Comparison of ENCODE assay signal across 18 cellular contexts in the genomic region with DNA sequence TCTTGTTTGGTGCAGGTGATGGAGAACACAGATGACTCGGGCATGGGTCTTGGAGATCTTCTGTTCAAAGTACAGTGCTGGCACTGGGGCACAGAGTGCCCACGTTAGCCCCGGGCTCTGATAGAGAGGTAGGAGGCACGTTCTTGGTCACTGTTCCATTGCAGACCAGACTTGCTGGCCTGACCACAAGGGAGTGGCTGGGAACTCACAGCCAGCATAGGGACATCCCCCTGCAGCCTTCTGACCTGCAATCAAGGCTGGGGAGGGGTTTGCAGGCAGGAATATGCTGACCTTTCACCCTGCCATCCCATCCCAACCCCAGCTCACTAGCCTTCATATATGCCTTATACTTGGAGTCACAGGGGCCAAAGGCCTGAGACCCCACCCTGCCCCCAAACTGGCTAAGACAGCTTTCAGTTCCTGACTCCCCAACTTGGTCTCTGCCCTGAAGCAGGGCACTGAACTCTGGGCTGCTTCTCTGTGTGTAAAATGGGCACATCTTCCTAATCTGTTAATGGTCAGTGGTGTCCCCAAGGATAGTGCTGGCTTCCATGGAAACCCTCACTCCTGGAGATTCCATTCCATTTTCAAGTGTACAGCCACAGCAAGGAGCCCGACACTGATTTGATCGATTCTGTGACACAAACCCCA. TPM values are rescaled to one million over a fixed set of nuclear protein-coding genes. Genes with fewer than 3 reads are reported as not detected.
A peak's percentile ranks its signal among the peaks of the same experiment; 100 is the strongest.
DNase-seq lines count a peak whose midpoint lies in the region; ATAC-seq, FAIRE-seq and TF ChIP-seq lines count a peak whose summit lies in the region.
"Had no signal": no experiment of that assay in that cellular context is flagged by ENCODE, and none has a peak within 500 bp of the region (broad histone marks: within the 10 kb centered on the region; RNA-seq: fewer than 3 reads in every experiment).

No MANE protein-coding gene starts in this region.

- H4K20me1 ChIP-seq in GM12878 (ENCODE audit: control insufficient read depth, insufficient read depth), result 0 out of 2 replicates have a peak, but pooled peaks cover 4% of the 10 kb centered on the region

- SMC1A ChIA-PET in GM12878 (lab: Charles Lee; ENCODE audit: uncharacterized antibody, unreplicated experiment), result no interaction called here

- H3K4me1 ChIP-seq in A549, result peaks cover 5% of the 10 kb centered on the region; the same call in 2 of the 3 replicates
- H3K4me1 ChIP-seq in GM12878 (ENCODE audit: control insufficient read depth, insufficient read depth, low read length), result peaks cover 15% of the 10 kb centered on the region

- no peaks in the 10 kb centered on the region for H3K27me3 Mint-ChIP-seq in T-cell
- H3K27me3 Mint-ChIP-seq: dendritic cell treated with granulocyte-macrophage colony-stimulating factor and Interleukin-4, amounts not matched to agents 40 ng/mL and 50 ng/mL, for 4 days had no signal

- BruUV-seq in GM12878 (replicated peaks; lab: Mats Ljungman, UMichigan), result no TSS peak

- H3K36me3 ChIP-seq in GM12878 (ENCODE audit: control insufficient read depth in 2 of 2, insufficient read depth in 2 of 2, low read length in 1 of 2), result peaks cover 36 to 42% of the 10 kb centered on the region in 2 experiments

- no peak overlapping the region for H3K27ac Mint-ChIP-seq in T-cell
- H3K27ac Mint-ChIP-seq: dendritic cell treated with granulocyte-macrophage colony-stimulating factor and Interleukin-4, amounts not matched to agents 40 ng/mL and 50 ng/mL, for 4 days had no signal

- H3K4me3 ChIP-seq in A549 (no peak overlapping the region), GM12878 (no peak overlapping the region), lower leg skin (ENCODE audit: low read depth, poor library complexity, severe bottlenecking) (no peak overlapping the region)
- H3K4me3 ChIP-seq: transverse colon had no signal

- H3K9me3 ChIP-seq in A549, result no peaks in the 10 kb centered on the region
- no peaks in the 10 kb centered on the region for H3K9me3 ChIP-seq in GM12878 (replicated peaks; ENCODE audit: control insufficient read depth, insufficient read depth, low read length)
- H3K9me3 ChIP-seq: transverse colon had no signal

- H3K4me2 ChIP-seq in A549 (no peak overlapping the region), GM12878 (ENCODE audit: control insufficient read depth, insufficient read depth) (no peak overlapping the region)

- CTCF ChIA-PET in A549 (lab: Yijun Ruan, JAX), result interaction anchor here (0.9 to 7.3 kb wide), 6 partner anchors 7 to 55 kb away, joined by 3 to 75 read pairs (median 4); partner anchors contain the start of genes CAPN1, FAU, MRPL49 and SYVN1
- CTCF ChIA-PET in GM12878 (lab: Yijun Ruan, JAX), result interaction anchor here (0.8 to 2.7 kb wide), 2 partner anchors 9 to 188 kb away, joined by 3 to 7 read pairs; partner anchors contain the start of genes CDC42EP2 and ZNHIT2
- CTCF ChIA-PET in T-cell (lab: Charles Lee), result no interaction called here

- TF ChIP-seq CTCF in A549 (IDR thresholded peaks at IDR 0.05) (no peak), GM12878 (IDR thresholded peaks at IDR 0.05 in 2 of 3, conservative IDR thresholded peaks at IDR 0.05 in 1 of 3; ENCODE audit: control insufficient read depth in 2 of 3, extremely low read depth in 1 of 3, insufficient read depth in 1 of 3, low read depth in 3 of 3, low read length in 3 of 3) (no peak), lower leg skin (IDR thresholded peaks at IDR 0.05) (no peak)

- H3K27me3 ChIP-seq in GM12878 (replicated peaks in 1 of 2; ENCODE audit: control insufficient read depth in 2 of 2, insufficient read depth in 2 of 2, low read length in 1 of 2), result no peaks in the 10 kb centered on the region
- H3K27me3 ChIP-seq: transverse colon had no signal

- no peaks in the 10 kb centered on the region for H3K9me3 Mint-ChIP-seq in T-cell
- H3K9me3 Mint-ChIP-seq: dendritic cell treated with granulocyte-macrophage colony-stimulating factor and Interleukin-4, amounts not matched to agents 40 ng/mL and 50 ng/mL, for 4 days had no signal

- intact Hi-C loops in GM12878 (cut with micrococcal nuclease; ENCODE audit: unreplicated experiment) (no loop called here), lower leg skin (cut with DNase I; ENCODE audit: low total_unique reads) (no loop called here)

- no peak overlapping the region for H2AFZ ChIP-seq in GM12878 (ENCODE audit: control insufficient read depth, low read depth, low read length)

- 95% methylated on average over 6 of the region's 6 CpGs for WGBS in A549 (ENCODE audit: missing lambda C conversion rate)
- WGBS in GM12878 (ENCODE audit: insufficient coverage, insufficient replicate concordance, low lambda C conversion rate, missing lambda C conversion rate), result 39% methylated on average over 6 of the region's 6 CpGs
- WGBS in lower leg skin, 2 donors, result 60 to 77% methylated on average over 5 to 6 of the region's 6 CpGs

- TF ChIP-seq RAD21 in A549 (conservative IDR thresholded peaks at IDR 0.05 in 1 of 2, IDR thresholded peaks at IDR 0.05 in 1 of 2) (no peak), GM12878 (IDR thresholded peaks at IDR 0.05; ENCODE audit: insufficient read depth, low read depth, low read length) (no peak)

- RAD21 ChIA-PET in GM12878 (lab: Charles Lee; ENCODE audit: unreplicated experiment), result no interaction called here

- DNase-seq in A549 (ENCODE audit: low read depth in 1 of 2, low spot score in 1 of 2) (no peak), GM12878 (ENCODE audit: low read depth, low spot score) (no peak), lower leg skin (ENCODE audit: low spot score in 2 of 2) (no peak), NCI-H69 (lab: John Stamatoyannopoulos, UW) (no peak), T-cell (no peak)
- DNase-seq: activated naive CD4-positive, alpha-beta T cell; head of caudate nucleus; islet precursor cell; NCI-H1694 treated with DMSO at 0.1 percent for 48 hours; nucleus accumbens; stimulated activated CD4-positive, alpha-beta T cell treated with anti-CD3 and anti-CD28 coated beads, Interleukin-2, amount 100 ng/mL, for 48 hours; SW 1271; transverse colon had no signal

- peaks cover 29% of the 10 kb centered on the region for H3K79me2 ChIP-seq in GM12878 (ENCODE audit: control insufficient read depth, insufficient read depth, low read length)

- H3K4me3 Mint-ChIP-seq in T-cell, result no peak overlapping the region
- H3K4me3 Mint-ChIP-seq: dendritic cell treated with granulocyte-macrophage colony-stimulating factor and Interleukin-4, amounts not matched to agents 40 ng/mL and 50 ng/mL, for 4 days had no signal

- H3K27ac ChIP-seq in A549 (no peak overlapping the region), GM12878 (ENCODE audit: control insufficient read depth, insufficient read depth) (no peak overlapping the region)
- H3K27ac ChIP-seq: transverse colon had no signal

- TF ChIP-seq POLR2A in A549 (IDR thresholded peaks at IDR 0.05; ENCODE audit: low read length), result no peak
- TF ChIP-seq POLR2A in GM19099 (IDR thresholded peaks at IDR 0.05; ENCODE audit: extremely low read depth, insufficient read length, low read depth), result peak; percentile 14
- peak; percentile 84 for TF ChIP-seq POLR2A in GM12878 (IDR thresholded peaks at IDR 0.05; ENCODE audit: low read depth, low read length)
- TF ChIP-seq POLR2A in lower leg skin (IDR thresholded peaks at IDR 0.05), result no peak

- TF ChIP-seq EP300 in A549 (IDR thresholded peaks at IDR 0.05), result no peak
- no peak for TF ChIP-seq EP300 in GM12878 (IDR thresholded peaks at IDR 0.05; ENCODE audit: borderline replicate concordance in 1 of 2, control insufficient read depth in 1 of 2, low read depth in 2 of 2, low read length in 2 of 2)

- peaks cover 20 to 30% (median 22%) of the 10 kb centered on the region in 3 donors for H3K4me1 Mint-ChIP-seq in T-cell

- peaks cover 27% of the 10 kb centered on the region for H3K36me3 Mint-ChIP-seq in T-cell

- POLR2A ChIA-PET in A549 (lab: Yijun Ruan, JAX), result interaction anchor here (0.6 to 1.4 kb wide), 2 partner anchors 8 to 9 kb away, joined by 3 to 5 read pairs; partner anchors contain the start of gene ZNHIT2
- POLR2A ChIA-PET in GM12878 (lab: Charles Lee), result interaction anchor here (0.6 to 1.2 kb wide), 2 partner anchors 10 to 26 kb away, joined by 3 to 8 read pairs; partner anchors contain the start of gene ZNHIT2
- POLR2A ChIA-PET in T-cell (lab: Charles Lee), result interaction anchor here in 1 of 2 donors (1.0 kb wide), 1 partner anchor 9 kb away, joined by 4 read pairs; no protein-coding TSS in a partner anchor

- H3K9ac ChIP-seq in GM12878 (ENCODE audit: control insufficient read depth, insufficient read depth, low read length), result no peak overlapping the region

- in situ Hi-C loops in GM12878 (cut with MboI), result no loop called here

- ATAC-seq in A549 (no peak), GM12878 (no peak), T-cell (replicated peaks in 1 of 4) (no peak)
- ATAC-seq: esophagus mucosa, sciatic nerve had no signal

- FAIRE-seq in A549 (lab: Jason Lieb, UNC) (no peak), GM12878 (lab: Jason Lieb, UNC) (no peak)
- FAIRE-seq: D721Med had no signal

RNA-seq across cellular contexts. Expression of gene MRPL49, which starts 4.6 kb away (rescaled TPM):
- 55.5 and 61.8 TPM in 2 replicates for polyA plus RNA-seq in A549 (2011; rRNA removed)
- polyA plus RNA-seq in A549 (2012; cell fraction: cytosol; rRNA removed), result 58.6 and 78.9 TPM in 2 replicates
- 49.9 and 81.5 TPM in 2 replicates for polyA plus RNA-seq in A549 (2012; cell fraction: nucleus; rRNA removed)
- 62.7 to 65.5 TPM (median 64.5 TPM) in 3 replicates for polyA plus RNA-seq in A549 (2017; fragmentation: RNase III; extraction: RNeasy Plus Mini Kit Qiagen cat#74134 plus additional on column Dnase treatment)
- polyA minus RNA-seq in A549 (2011; rRNA and poly(A)+ RNA removed), result 36.8 and 43.7 TPM in 2 replicates
- total RNA-seq in GM12878 (2013; cell fraction: nucleolus; rRNA removed), result 17.7 and 17.8 TPM in 2 replicates
- 92.8 and 116 TPM in 2 replicates for total RNA-seq in GM12878 (2014; rRNA removed)
- 50.2 and 54.6 TPM in 2 replicates for total RNA-seq in GM12878 (2014; rRNA removed; fragmentation: Illumina TruSeq; extraction: Trizol)
- total RNA-seq in GM12878 (2021), result 63.5 and 64.2 TPM in 2 replicates
- 20.0 TPM for polyA plus RNA-seq in GM12878 (2011; ENCODE audit: low read depth)
- 36.4 and 63.2 TPM in 2 replicates for polyA plus RNA-seq in GM12878 (2011; rRNA removed)
- polyA plus RNA-seq in GM12878 (2011; cell fraction: cytosol; rRNA removed), result 78.9 and 81.4 TPM in 2 replicates
- 23.2 and 25.2 TPM in 2 replicates for polyA plus RNA-seq in GM12878 (2011; cell fraction: nucleus; rRNA removed)
- polyA plus RNA-seq in GM12878 (2012), result 36.2 and 39.9 TPM in 2 replicates
- polyA plus RNA-seq in GM12878 (2014; fragmentation: Illumina TruSeq; extraction: Trizol), result 62.3 and 79.9 TPM in 2 replicates
- polyA plus RNA-seq in GM12878 (2014; fragmentation: Nextera tagmentation; extraction: Ambion mirVana), result 10 to 100 TPM; 42.0 to 49.8 TPM
- polyA plus RNA-seq in GM12878 (2014; rRNA removed), result 82.4 and 87.9 TPM in 2 replicates
- polyA plus RNA-seq in GM12878 (2016; fragmentation: Nextera tagmentation; extraction: Ambion mirVana), result 100 to 1,000 TPM; 103 to 106 TPM
- polyA minus RNA-seq in GM12878 (2011; rRNA and poly(A)+ RNA removed), result 24.2 and 53.5 TPM in 2 replicates
- 11.8 and 13.7 TPM in 2 replicates for polyA minus RNA-seq in GM12878 (2011; cell fraction: cytosol; rRNA and poly(A)+ RNA removed)
- polyA minus RNA-seq in GM12878 (2011; cell fraction: nucleus; rRNA and poly(A)+ RNA removed), result 8.9 and 15.9 TPM in 2 replicates
- 100 to 1,000 TPM in 1 of 4 donors, 10 to 100 TPM in 3; 61.0 to 107 (median 82.4) TPM for total RNA-seq in lower leg skin
- total RNA-seq in T-cell, result 10 to 100 TPM; 48.3 to 58.8 (median 55.1) TPM

RNA-seq across cellular contexts. Expression of gene FAU, which starts 4.8 kb away (rescaled TPM):
- 401 and 591 TPM in 2 replicates for polyA plus RNA-seq in A549 (2011; rRNA removed)
- 964 and 1,067 TPM in 2 replicates for polyA plus RNA-seq in A549 (2012; cell fraction: cytosol; rRNA removed)
- 604 and 874 TPM in 2 replicates for polyA plus RNA-seq in A549 (2012; cell fraction: nucleus; rRNA removed)
- polyA plus RNA-seq in A549 (2017; fragmentation: RNase III; extraction: RNeasy Plus Mini Kit Qiagen cat#74134 plus additional on column Dnase treatment), result 866 to 893 TPM (median 878 TPM) in 3 replicates
- polyA minus RNA-seq in A549 (2011; rRNA and poly(A)+ RNA removed), result 132 and 170 TPM in 2 replicates
- total RNA-seq in GM12878 (2013; cell fraction: nucleolus; rRNA removed), result 51.6 and 54.9 TPM in 2 replicates
- total RNA-seq in GM12878 (2014; rRNA removed), result 1,083 and 1,263 TPM in 2 replicates
- total RNA-seq in GM12878 (2014; rRNA removed; fragmentation: Illumina TruSeq; extraction: Trizol), result 948 and 983 TPM in 2 replicates
- 1,347 and 1,414 TPM in 2 replicates for total RNA-seq in GM12878 (2021)
- 1,320 TPM for polyA plus RNA-seq in GM12878 (2011; ENCODE audit: low read depth)
- 583 and 615 TPM in 2 replicates for polyA plus RNA-seq in GM12878 (2011; rRNA removed)
- polyA plus RNA-seq in GM12878 (2011; cell fraction: cytosol; rRNA removed), result 882 and 1,174 TPM in 2 replicates
- polyA plus RNA-seq in GM12878 (2011; cell fraction: nucleus; rRNA removed), result 528 and 566 TPM in 2 replicates
- 1,474 and 2,106 TPM in 2 replicates for polyA plus RNA-seq in GM12878 (2012)
- 129 and 706 TPM in 2 replicates for polyA plus RNA-seq in GM12878 (2014; fragmentation: Illumina TruSeq; extraction: Trizol)
- 100 to 1,000 TPM; 332 to 611 TPM for polyA plus RNA-seq in GM12878 (2014; fragmentation: Nextera tagmentation; extraction: Ambion mirVana)
- 1,208 and 1,582 TPM in 2 replicates for polyA plus RNA-seq in GM12878 (2014; rRNA removed)
- 1,000 to 10,000 TPM in 1 of 2 experiments, 100 to 1,000 TPM in 1; 997 to 1,103 TPM for polyA plus RNA-seq in GM12878 (2016; fragmentation: Nextera tagmentation; extraction: Ambion mirVana)
- 206 and 381 TPM in 2 replicates for polyA minus RNA-seq in GM12878 (2011; rRNA and poly(A)+ RNA removed)
- polyA minus RNA-seq in GM12878 (2011; cell fraction: cytosol; rRNA and poly(A)+ RNA removed), result 199 and 204 TPM in 2 replicates
- polyA minus RNA-seq in GM12878 (2011; cell fraction: nucleus; rRNA and poly(A)+ RNA removed), result 126 and 152 TPM in 2 replicates
- total RNA-seq in lower leg skin, result 1,000 to 10,000 TPM in 2 of 4 donors, 100 to 1,000 TPM in 2; 574 to 1,562 (median 887) TPM
- total RNA-seq in T-cell, result 1,000 to 10,000 TPM; 1,477 to 1,924 (median 1,724) TPM

RNA-seq across cellular contexts. Expression of gene SYVN1, which starts 7.6 kb away (rescaled TPM):
- polyA plus RNA-seq in A549 (2011; rRNA removed) (21.4 and 50.4 TPM in 2 replicates), A549 (2017; fragmentation: RNase III; extraction: RNeasy Plus Mini Kit Qiagen cat#74134 plus additional on column Dnase treatment) (22.4 to 26.9 TPM (median 25.1 TPM) in 3 replicates), GM12878 (2011; rRNA removed) (5.0 and 10.3 TPM in 2 replicates), GM12878 (2014; fragmentation: Illumina TruSeq; extraction: Trizol) (44.0 and 52.7 TPM in 2 replicates), GM12878 (2014; fragmentation: Nextera tagmentation; extraction: Ambion mirVana) (1 to 10 TPM in 1 of 2 experiments, under 1 TPM in 1; 0.79 to 2.6 TPM), GM12878 (2014; rRNA removed) (29.7 and 36.0 TPM in 2 replicates), GM12878 (2016; fragmentation: Nextera tagmentation; extraction: Ambion mirVana) (10 to 100 TPM; 26.1 to 34.6 TPM)
- 37.4 and 48.6 TPM in 2 replicates for polyA plus RNA-seq in A549 (2012; cell fraction: cytosol; rRNA removed)
- polyA plus RNA-seq in A549 (2012; cell fraction: nucleus; rRNA removed), result 74.8 and 97.4 TPM in 2 replicates
- 56.9 and 72.9 TPM in 2 replicates for polyA minus RNA-seq in A549 (2011; rRNA and poly(A)+ RNA removed)
- 45.4 and 51.5 TPM in 2 replicates for total RNA-seq in GM12878 (2013; cell fraction: nucleolus; rRNA removed)
- total RNA-seq in GM12878 (2014; rRNA removed) (10.8 and 14.1 TPM in 2 replicates), GM12878 (2014; rRNA removed; fragmentation: Illumina TruSeq; extraction: Trizol) (7.8 and 9.0 TPM in 2 replicates), GM12878 (2021) (55.0 and 63.6 TPM in 2 replicates), lower leg skin (10 to 100 TPM; 21.9 to 60.3 (median 47.8) TPM), T-cell (10 to 100 TPM; 63.8 to 77.7 (median 68.8) TPM)
- 66.2 TPM for polyA plus RNA-seq in GM12878 (2011; ENCODE audit: low read depth)
- polyA plus RNA-seq in GM12878 (2011; cell fraction: cytosol; rRNA removed), result 20.2 and 35.3 TPM in 2 replicates
- 98.1 and 114 TPM in 2 replicates for polyA plus RNA-seq in GM12878 (2011; cell fraction: nucleus; rRNA removed)
- 89.5 and 98.9 TPM in 2 replicates for polyA plus RNA-seq in GM12878 (2012)
- 50.5 and 52.7 TPM in 2 replicates for polyA minus RNA-seq in GM12878 (2011; rRNA and poly(A)+ RNA removed)
- polyA minus RNA-seq in GM12878 (2011; cell fraction: cytosol; rRNA and poly(A)+ RNA removed), result 12.6 and 18.5 TPM in 2 replicates
- 36.5 and 65.0 TPM in 2 replicates for polyA minus RNA-seq in GM12878 (2011; cell fraction: nucleus; rRNA and poly(A)+ RNA removed)

RNA-seq across cellular contexts. Expression of gene ZNHIT2, which starts 9.2 kb away (rescaled TPM):
- polyA plus RNA-seq in A549 (2011; rRNA removed) (5.5 and 6.0 TPM in 2 replicates), A549 (2017; fragmentation: RNase III; extraction: RNeasy Plus Mini Kit Qiagen cat#74134 plus additional on column Dnase treatment) (12.4 to 14.0 TPM (median 13.5 TPM) in 3 replicates), GM12878 (2011; rRNA removed) (0.27 and 0.88 TPM in 2 replicates), GM12878 (2014; fragmentation: Illumina TruSeq; extraction: Trizol) (0.24 TPM in 1 of 2 replicates, not detected in the other), GM12878 (2014; fragmentation: Nextera tagmentation; extraction: Ambion mirVana) (under 1 TPM in 1 of 2 experiments, not detected in 1; 0.40 TPM), GM12878 (2014; rRNA removed) (15.5 and 18.3 TPM in 2 replicates), GM12878 (2016; fragmentation: Nextera tagmentation; extraction: Ambion mirVana) (10 to 100 TPM; 17.8 to 18.7 TPM)
- polyA plus RNA-seq in A549 (2012; cell fraction: cytosol; rRNA removed), result 9.8 and 15.8 TPM in 2 replicates
- polyA plus RNA-seq in A549 (2012; cell fraction: nucleus; rRNA removed), result 13.8 and 21.4 TPM in 2 replicates
- 2.9 and 4.0 TPM in 2 replicates for polyA minus RNA-seq in A549 (2011; rRNA and poly(A)+ RNA removed)
- total RNA-seq in GM12878 (2013; cell fraction: nucleolus; rRNA removed), result 2.4 and 4.4 TPM in 2 replicates
- total RNA-seq in GM12878 (2014; rRNA removed) (12.9 and 20.4 TPM in 2 replicates), GM12878 (2014; rRNA removed; fragmentation: Illumina TruSeq; extraction: Trizol) (1.3 and 2.0 TPM in 2 replicates), GM12878 (2021) (15.5 TPM in 2 replicates), lower leg skin (10 to 100 TPM; 10.7 to 24.9 (median 17.7) TPM), T-cell (10 to 100 TPM in 3 of 5 donors, 1 to 10 TPM in 2; 7.0 to 20.4 (median 18.1) TPM)
- polyA plus RNA-seq in GM12878 (2011; ENCODE audit: low read depth), result 0.93 TPM
- 1.5 and 4.1 TPM in 2 replicates for polyA plus RNA-seq in GM12878 (2011; cell fraction: cytosol; rRNA removed)
- polyA plus RNA-seq in GM12878 (2011; cell fraction: nucleus; rRNA removed), result 2.9 and 4.6 TPM in 2 replicates
- polyA plus RNA-seq in GM12878 (2012), result 5.8 and 6.2 TPM in 2 replicates
- 1.2 and 1.5 TPM in 2 replicates for polyA minus RNA-seq in GM12878 (2011; rRNA and poly(A)+ RNA removed)
- polyA minus RNA-seq in GM12878 (2011; cell fraction: cytosol; rRNA and poly(A)+ RNA removed), result 3.3 TPM in 2 replicates
- 5.0 and 11.1 TPM in 2 replicates for polyA minus RNA-seq in GM12878 (2011; cell fraction: nucleus; rRNA and poly(A)+ RNA removed)

RNA-seq across cellular contexts. Expression of gene TM7SF2, which starts 15.1 kb away (rescaled TPM):
- polyA plus RNA-seq in A549 (2011; rRNA removed), result 8.2 and 9.6 TPM in 2 replicates
- polyA plus RNA-seq in A549 (2012; cell fraction: cytosol; rRNA removed), result 7.9 and 10.1 TPM in 2 replicates
- 31.1 and 39.4 TPM in 2 replicates for polyA plus RNA-seq in A549 (2012; cell fraction: nucleus; rRNA removed)
- polyA plus RNA-seq in A549 (2017; fragmentation: RNase III; extraction: RNeasy Plus Mini Kit Qiagen cat#74134 plus additional on column Dnase treatment), result 6.9 to 9.7 TPM (median 8.2 TPM) in 3 replicates
- 8.6 and 19.4 TPM in 2 replicates for polyA minus RNA-seq in A549 (2011; rRNA and poly(A)+ RNA removed)
- total RNA-seq in GM12878 (2013; cell fraction: nucleolus; rRNA removed), result 19.4 and 25.9 TPM in 2 replicates
- total RNA-seq in GM12878 (2014; rRNA removed), result 29.6 and 32.8 TPM in 2 replicates
- 9.2 and 9.3 TPM in 2 replicates for total RNA-seq in GM12878 (2014; rRNA removed; fragmentation: Illumina TruSeq; extraction: Trizol)
- total RNA-seq in GM12878 (2021), result 30.2 and 31.2 TPM in 2 replicates
- 11.5 TPM for polyA plus RNA-seq in GM12878 (2011; ENCODE audit: low read depth)
- 4.8 and 11.0 TPM in 2 replicates for polyA plus RNA-seq in GM12878 (2011; rRNA removed)
- polyA plus RNA-seq in GM12878 (2011; cell fraction: cytosol; rRNA removed), result 15.4 and 15.7 TPM in 2 replicates
- polyA plus RNA-seq in GM12878 (2011; cell fraction: nucleus; rRNA removed), result 57.8 and 60.5 TPM in 2 replicates
- polyA plus RNA-seq in GM12878 (2012), result 19.4 and 19.7 TPM in 2 replicates
- 4.3 and 11.3 TPM in 2 replicates for polyA plus RNA-seq in GM12878 (2014; fragmentation: Illumina TruSeq; extraction: Trizol)
- polyA plus RNA-seq in GM12878 (2014; fragmentation: Nextera tagmentation; extraction: Ambion mirVana), result 1 to 10 TPM in 1 of 2 experiments, under 1 TPM in 1; 0.52 to 2.9 TPM
- 37.9 and 38.2 TPM in 2 replicates for polyA plus RNA-seq in GM12878 (2014; rRNA removed)
- polyA plus RNA-seq in GM12878 (2016; fragmentation: Nextera tagmentation; extraction: Ambion mirVana), result 10 to 100 TPM; 47.4 to 57.7 TPM
- polyA minus RNA-seq in GM12878 (2011; rRNA and poly(A)+ RNA removed), result 13.7 and 19.6 TPM in 2 replicates
- 4.4 and 7.5 TPM in 2 replicates for polyA minus RNA-seq in GM12878 (2011; cell fraction: cytosol; rRNA and poly(A)+ RNA removed)
- polyA minus RNA-seq in GM12878 (2011; cell fraction: nucleus; rRNA and poly(A)+ RNA removed), result 14.4 and 22.4 TPM in 2 replicates
- total RNA-seq in lower leg skin, result 100 to 1,000 TPM; 118 to 374 (median 160) TPM
- 10 to 100 TPM; 23.7 to 34.2 (median 28.6) TPM for total RNA-seq in T-cell

Comparison
In these comparisons a context has a peak if more than half of its experiments do, and no peak if none do; other contexts are left out.
1. POLR2A ChIP-seq: peak in GM19099 (single experiment) and GM12878 (single experiment); none in A549 (single experiment) and lower leg skin (0 of 2).
2. CTCF ChIA-PET loops: an anchor here in A549 (0.9 to 7.3 kb wide) and GM12878 (0.8 to 2.7 kb wide); none called in T-cell.
3. Of the 24 proteins assayed by ChIP-seq in both GM12878 and A549: peak only in GM12878: POLR2A and POLR2AphosphoS2; only in A549: none; in both: none; in neither: 22.